In genomic region chr13:38897521-38897920, GRCh38 we compare ENCODE assay signal across 22 cellular contexts.
DNase-seq lines count a peak whose midpoint lies in the region; ATAC-seq, FAIRE-seq and TF ChIP-seq lines count a peak whose summit lies in the region.
"Had no signal": no experiment of that assay in that cellular context is flagged by ENCODE, and none has a peak within 500 bp of the region (broad histone marks: within the 10 kb centered on the region; RNA-seq: fewer than 3 reads in every experiment).

No MANE protein-coding gene starts in this region.

- TF ChIP-seq CTCF in HEK293 (tag by site-specific recombination; IDR thresholded peaks at IDR 0.05), result no peak
- no peak for TF ChIP-seq CTCF in bronchial epithelial cell (IDR thresholded peaks at IDR 0.05; ENCODE audit: insufficient read depth, low read length, severe bottlenecking)

- H3K36me3 Mint-ChIP-seq in activated T-helper 1 cell treated with anti-CD3 and anti-CD28 coated beads, Interleukin-12 subunit alpha, Interleukin-12 subunit beta, Interleukin-2, Interleukin-4 antibody, amounts not matched to agents 30 ng/mL and 10 ng/mL and 1 ng/mL, durations not matched to agents 14 hours and 24 hours and 36 hours (ENCODE audit: low read depth), result no peaks in the 10 kb centered on the region
- no peaks in the 10 kb centered on the region for H3K36me3 Mint-ChIP-seq in stimulated activated effector memory CD8-positive, alpha-beta T cell treated with anti-CD3 and anti-CD28 coated beads, Interleukin-12 subunit alpha, Interleukin-12 subunit beta, amount 100 ng/mL, for 72 hours
- H3K36me3 Mint-ChIP-seq: CD4-positive, CD25-positive, alpha-beta regulatory T cell; CD8-positive, alpha-beta memory T cell; IgD-negative memory B cell had no signal

- CTCF ChIA-PET in HEK293 (lab: Yijun Ruan, JAX), result no interaction called here

- intact Hi-C loops in activated T-helper 1 cell treated with anti-CD3 and anti-CD28 coated beads, Interleukin-12 subunit alpha, Interleukin-12 subunit beta, Interleukin-2, Interleukin-4 antibody, amounts not matched to agents 30 ng/mL and 10 ng/mL and 1 ng/mL, durations not matched to agents 14 hours and 24 hours and 36 hours (cut with micrococcal nuclease), result no loop called here

- H3K27me3 Mint-ChIP-seq in activated T-helper 1 cell treated with anti-CD3 and anti-CD28 coated beads, Interleukin-12 subunit alpha, Interleukin-12 subunit beta, Interleukin-2, Interleukin-4 antibody, amounts not matched to agents 30 ng/mL and 10 ng/mL and 1 ng/mL, durations not matched to agents 14 hours and 24 hours and 36 hours (ENCODE audit: insufficient read depth), result peaks cover 5% of the 10 kb centered on the region

- no peaks in the 10 kb centered on the region for H3K27me3 ChIP-seq in bronchial epithelial cell (ENCODE audit: control insufficient read depth, insufficient read depth, low read length)
- H3K27me3 ChIP-seq: BE2C had no signal

- H3K4me1 Mint-ChIP-seq in activated T-helper 1 cell treated with anti-CD3 and anti-CD28 coated beads, Interleukin-12 subunit alpha, Interleukin-12 subunit beta, Interleukin-2, Interleukin-4 antibody, amounts not matched to agents 30 ng/mL and 10 ng/mL and 1 ng/mL, durations not matched to agents 14 hours and 24 hours and 36 hours (ENCODE audit: low read depth), result no peaks in the 10 kb centered on the region
- no peaks in the 10 kb centered on the region for H3K4me1 Mint-ChIP-seq in stimulated activated effector memory CD8-positive, alpha-beta T cell treated with anti-CD3 and anti-CD28 coated beads, Interleukin-12 subunit alpha, Interleukin-12 subunit beta, amount 100 ng/mL, for 72 hours
- H3K4me1 Mint-ChIP-seq: CD4-positive, CD25-positive, alpha-beta regulatory T cell; CD8-positive, alpha-beta memory T cell had no signal

- peak; percentile 55 for FAIRE-seq in bronchial epithelial cell (lab: Jason Lieb, UNC)
- FAIRE-seq: D721Med, G401.6, GM12891, GM19239, HepG2 had no signal

- H3K36me3 ChIP-seq in HEK293 (ENCODE audit: control insufficient read depth in 2 of 2, insufficient read depth in 1 of 2, low read length in 2 of 2) (no peaks in the 10 kb centered on the region), bronchial epithelial cell (ENCODE audit: control insufficient read depth, insufficient read depth, low read length) (no peaks in the 10 kb centered on the region)
- H3K36me3 ChIP-seq: BE2C had no signal

- no peak overlapping the region for H3K27ac ChIP-seq in HEK293 (ENCODE audit: extremely low read depth, low read depth, low read length)

- DNase-seq in bronchial epithelial cell (ENCODE audit: low read depth) (no peak), kidney tubule cell (ENCODE audit: low spot score) (peak; percentile 88), cortex of kidney (lab: John Stamatoyannopoulos, UW) (no peak), NCI-H2171 treated with DMSO at 0.1 percent for 48 hours (lab: John Stamatoyannopoulos, UW) (no peak)
- no peak for DNase-seq in activated T-helper 1 cell treated with anti-CD3 and anti-CD28 coated beads, Interleukin-12 subunit alpha, Interleukin-12 subunit beta, Interleukin-2, Interleukin-4 antibody, amounts not matched to agents 30 ng/mL and 10 ng/mL and 1 ng/mL, durations not matched to agents 14 hours and 24 hours and 36 hours (ENCODE audit: low spot score)
- no peak for DNase-seq in stimulated activated effector memory CD8-positive, alpha-beta T cell treated with anti-CD3 and anti-CD28 coated beads, Interleukin-12 subunit alpha, Interleukin-12 subunit beta, amount 100 ng/mL, for 72 hours (ENCODE audit: low spot score in 2 of 2)
- DNase-seq: BE2C; C1 segment of cervical spinal cord; CD4-positive, CD25-positive, alpha-beta regulatory T cell; CD8-positive, alpha-beta memory T cell; COR-L47; GOT3; H7; KBM-7 had no signal

- no peak overlapping the region for H3K4me3 Mint-ChIP-seq in activated T-helper 1 cell treated with anti-CD3 and anti-CD28 coated beads, Interleukin-12 subunit alpha, Interleukin-12 subunit beta, Interleukin-2, Interleukin-4 antibody, amounts not matched to agents 30 ng/mL and 10 ng/mL and 1 ng/mL, durations not matched to agents 14 hours and 24 hours and 36 hours
- no peak overlapping the region for H3K4me3 Mint-ChIP-seq in stimulated activated effector memory CD8-positive, alpha-beta T cell treated with anti-CD3 and anti-CD28 coated beads, Interleukin-12 subunit alpha, Interleukin-12 subunit beta, amount 100 ng/mL, for 72 hours
- H3K4me3 Mint-ChIP-seq: CD4-positive, CD25-positive, alpha-beta regulatory T cell; CD8-positive, alpha-beta memory T cell; IgD-negative memory B cell had no signal

- POLR2A ChIA-PET in HEK293 (lab: Yijun Ruan, JAX), result no interaction called here

- H3K4me3 ChIP-seq in HEK293 (ENCODE audit: low read depth, low read length) (no peak overlapping the region), bronchial epithelial cell (ENCODE audit: low read depth, low read length) (no peak overlapping the region)

- H3K27ac Mint-ChIP-seq in activated T-helper 1 cell treated with anti-CD3 and anti-CD28 coated beads, Interleukin-12 subunit alpha, Interleukin-12 subunit beta, Interleukin-2, Interleukin-4 antibody, amounts not matched to agents 30 ng/mL and 10 ng/mL and 1 ng/mL, durations not matched to agents 14 hours and 24 hours and 36 hours, result no peak overlapping the region
- no peak overlapping the region for H3K27ac Mint-ChIP-seq in stimulated activated effector memory CD8-positive, alpha-beta T cell treated with anti-CD3 and anti-CD28 coated beads, Interleukin-12 subunit alpha, Interleukin-12 subunit beta, amount 100 ng/mL, for 72 hours
- H3K27ac Mint-ChIP-seq: CD4-positive, CD25-positive, alpha-beta regulatory T cell; IgD-negative memory B cell had no signal

- peaks cover 4% of the 10 kb centered on the region; the same call in 1 of the 2 replicates for H3K4me1 ChIP-seq in HEK293 (ENCODE audit: control insufficient read depth, insufficient read depth, low read length)
- H3K4me1 ChIP-seq: BE2C had no signal

- no peak for ATAC-seq in stimulated activated effector memory CD8-positive, alpha-beta T cell treated with anti-CD3 and anti-CD28 coated beads, Interleukin-12 subunit alpha, Interleukin-12 subunit beta, amount 100 ng/mL, for 72 hours
- ATAC-seq: HCT116, HepG2 had no signal

- H3K9me3 Mint-ChIP-seq in activated T-helper 1 cell treated with anti-CD3 and anti-CD28 coated beads, Interleukin-12 subunit alpha, Interleukin-12 subunit beta, Interleukin-2, Interleukin-4 antibody, amounts not matched to agents 30 ng/mL and 10 ng/mL and 1 ng/mL, durations not matched to agents 14 hours and 24 hours and 36 hours, result no peaks in the 10 kb centered on the region
- no peaks in the 10 kb centered on the region for H3K9me3 Mint-ChIP-seq in stimulated activated effector memory CD8-positive, alpha-beta T cell treated with anti-CD3 and anti-CD28 coated beads, Interleukin-12 subunit alpha, Interleukin-12 subunit beta, amount 100 ng/mL, for 72 hours
- H3K9me3 Mint-ChIP-seq: CD8-positive, alpha-beta memory T cell; IgD-negative memory B cell had no signal

- H3K9me3 ChIP-seq in HEK293 (ENCODE audit: control insufficient read depth, insufficient read depth, low read depth, low read length), result no peaks in the 10 kb centered on the region
- H3K9me3 ChIP-seq: BE2C had no signal

TF ChIP-seq in HEK293, 187 proteins besides CTCF, POLR2A, EP300 and RAD21:
- no peak for TF ChIP-seq ZNF600 (tag by site-specific recombination; IDR thresholded peaks at IDR 0.05)
- TF ChIP-seq MZF1 (tag by site-specific recombination; IDR thresholded peaks at IDR 0.05; ENCODE audit: borderline replicate concordance), result 0 out of 2 replicates have a peak, but pooled peaks have one; percentile 35
- no peak for TF ChIP-seq ZNF707 (tag by site-specific recombination; IDR thresholded peaks at IDR 0.05)
- no peak for TF ChIP-seq KLF7 (tag by site-specific recombination; IDR thresholded peaks at IDR 0.05; ENCODE audit: borderline replicate concordance)
- TF ChIP-seq ZIC2 (tag by site-specific recombination; IDR thresholded peaks at IDR 0.05), result 0 out of 2 replicates have a peak, but pooled peaks have one; percentile 21
- 0 out of 2 replicates have a peak, but pooled peaks have one; percentile 11 for TF ChIP-seq ZNF530 (tag by site-specific recombination; IDR thresholded peaks at IDR 0.05; ENCODE audit: low read depth)
- TF ChIP-seq ZBTB49 (tag by site-specific recombination; IDR thresholded peaks at IDR 0.05; ENCODE audit: low read depth), result no peak
